Comparison of ENCODE assay signal across 18 cellular contexts in the genomic region with DNA sequence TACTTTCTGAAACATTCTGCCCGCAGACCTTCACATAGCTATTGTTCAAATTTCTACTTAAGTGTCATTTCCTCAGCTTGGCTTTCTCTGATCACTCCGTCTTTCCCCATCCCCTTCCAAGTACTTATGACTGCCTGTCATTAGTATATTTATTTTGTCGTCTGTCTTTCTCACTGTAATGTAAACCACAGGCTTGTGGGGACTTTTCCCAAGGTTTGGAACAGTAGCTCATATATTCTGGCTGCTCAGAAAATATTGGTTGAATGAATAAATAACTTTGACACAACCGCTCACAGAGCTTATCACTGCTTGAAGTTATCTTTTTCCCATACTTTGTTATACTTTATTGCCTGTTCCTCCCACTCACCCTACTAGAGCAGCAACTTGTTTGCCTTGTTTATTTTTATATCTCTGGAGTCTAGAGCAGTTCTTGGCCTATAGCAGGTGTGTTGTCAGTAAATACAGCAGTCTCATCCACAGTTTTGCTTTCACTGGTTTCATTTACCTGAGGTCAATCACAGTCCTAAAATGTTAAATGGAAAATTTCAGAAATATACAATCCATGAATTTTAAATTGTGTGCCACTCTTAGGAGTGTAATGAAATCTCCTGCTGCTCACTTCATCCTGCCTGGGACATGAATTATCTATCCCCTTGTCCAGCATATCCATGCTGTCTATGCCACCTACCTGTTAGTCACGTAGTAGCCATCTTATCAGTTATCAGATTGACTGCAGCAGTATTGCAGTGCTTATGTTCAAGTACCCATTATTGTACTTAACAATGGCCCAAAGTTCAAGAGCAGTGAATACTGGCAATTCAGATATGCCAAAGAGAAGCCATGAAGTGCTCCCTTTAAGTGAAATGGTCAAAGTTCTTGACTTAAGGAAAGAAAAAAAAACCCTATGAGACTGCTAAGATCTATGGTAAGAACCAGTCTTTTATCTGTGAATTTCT.
"Had no signal": no experiment of that assay in that cellular context is flagged by ENCODE, and none has a peak within 500 bp of the region (broad histone marks: within the 10 kb centered on the region; RNA-seq: fewer than 3 reads in every experiment).

No MANE protein-coding gene starts in this region.

- H3K9me3 Mint-ChIP-seq: activated CD4-positive, alpha-beta T cell treated with anti-CD3 and anti-CD28 coated beads, Interleukin-2, amount 10 ng/mL, durations not matched to agents 24 days and 14 days; activated T-cell treated with anti-CD3 and anti-CD28 coated beads, Interleukin-2, amount 50 U/mL, for 4 hours; naive B cell; stimulated activated naive B cell treated with anti-CD40 and anti-IgM and Interleukin-4, amounts not matched to agents 10 μg/mL and 1 μg/mL and 100 μg/mL, for 72 hours; T-helper 1 cell treated with Interleukin-12 subunit alpha and Interleukin-12 subunit beta and Interleukin-4 antibody, amounts not matched to agents 30 μg/mL and 1 μg/mL, for 36 hours had no signal

- H3K4me3 Mint-ChIP-seq: activated CD4-positive, alpha-beta T cell treated with anti-CD3 and anti-CD28 coated beads, Interleukin-2, amount 10 ng/mL, durations not matched to agents 24 days and 14 days; activated T-cell treated with anti-CD3 and anti-CD28 coated beads, Interleukin-2, amount 50 U/mL, for 4 hours; endodermal cell; stimulated activated naive B cell treated with anti-CD40 and anti-IgM and Interleukin-4, amounts not matched to agents 10 μg/mL and 1 μg/mL and 100 μg/mL, for 72 hours; T-helper 1 cell treated with Interleukin-12 subunit alpha and Interleukin-12 subunit beta and Interleukin-4 antibody, amounts not matched to agents 30 μg/mL and 1 μg/mL, for 36 hours had no signal

- H3K9me3 ChIP-seq: thoracic aorta, upper lobe of right lung had no signal

- H3K36me3 Mint-ChIP-seq: naive B cell had no signal

- H3K27ac Mint-ChIP-seq: activated CD4-positive, alpha-beta T cell treated with anti-CD3 and anti-CD28 coated beads, Interleukin-2, amount 10 ng/mL, durations not matched to agents 24 days and 14 days; endodermal cell; naive B cell; stimulated activated naive B cell treated with anti-CD40 and anti-IgM and Interleukin-4, amounts not matched to agents 10 μg/mL and 1 μg/mL and 100 μg/mL, for 72 hours; T-helper 1 cell treated with Interleukin-12 subunit alpha and Interleukin-12 subunit beta and Interleukin-4 antibody, amounts not matched to agents 30 μg/mL and 1 μg/mL, for 36 hours had no signal

- H3K4me3 ChIP-seq: cardiac muscle cell, lung, thoracic aorta, upper lobe of right lung had no signal

- H3K27ac ChIP-seq: cardiac muscle cell, epithelial cell of prostate, thoracic aorta, upper lobe of right lung had no signal

- DNase-seq: activated CD4-positive, alpha-beta T cell treated with anti-CD3 and anti-CD28 coated beads, Interleukin-2, amount 10 ng/mL, durations not matched to agents 24 days and 14 days; activated CD8-positive, alpha-beta memory T cell treated with anti-CD3 and anti-CD28 coated beads, Interleukin-2, amount 50 U/mL, for 4 hours; activated effector memory CD4-positive, alpha-beta T cell treated with anti-CD3 and anti-CD28 coated beads, Interleukin-2, amount 50 U/mL, for 16 hours; activated naive CD4-positive, alpha-beta T cell treated with anti-CD3 and anti-CD28 coated beads, Interleukin-2, amount 50 U/mL, for 16 hours; activated T-cell treated with anti-CD3 and anti-CD28 coated beads, Interleukin-2, amount 50 U/mL, for 4 hours; amygdala; endodermal cell; foreskin fibroblast; hypothalamus; naive B cell; stimulated activated naive B cell treated with anti-CD40 and anti-IgM and Interleukin-4, amounts not matched to agents 10 μg/mL and 1 μg/mL and 100 μg/mL, for 72 hours; upper lobe of right lung had no signal

- H3K27me3 ChIP-seq: cardiac muscle cell, upper lobe of right lung had no signal

- H3K27me3 Mint-ChIP-seq: activated CD4-positive, alpha-beta T cell treated with anti-CD3 and anti-CD28 coated beads, Interleukin-2, amount 10 ng/mL, durations not matched to agents 24 days and 14 days had no signal

- H3K36me3 ChIP-seq: cardiac muscle cell, thoracic aorta, upper lobe of right lung had no signal

- ATAC-seq: activated T-cell treated with anti-CD3 and anti-CD28 coated beads, Interleukin-2, amount 50 U/mL, for 4 hours; left lobe of liver; stimulated activated naive B cell treated with anti-CD40 and anti-IgM and Interleukin-4, amounts not matched to agents 10 μg/mL and 1 μg/mL and 100 μg/mL, for 72 hours; upper lobe of right lung had no signal
